ENCODE assay signal across 8 cellular contexts in genomic region chr1:23168079-23168461, GRCh38. TPM values are rescaled to one million over a fixed set of nuclear protein-coding genes. Genes with fewer than 3 reads are reported as not detected.
DNase-seq lines count a peak whose midpoint lies in the region; ATAC-seq and TF ChIP-seq lines count a peak whose summit lies in the region.

No MANE protein-coding gene starts in this region.

- H3K4me3 ChIP-seq in fibroblast of the aortic adventitia (ENCODE audit: low read depth, low read length) = peak overlapping the region; percentile 85

- H3K9me3 Mint-ChIP-seq in IgD-negative memory B cell (no peaks in the 10 kb centered on the region), osteocyte (ENCODE audit: unreplicated experiment) (no peaks in the 10 kb centered on the region)
- no peaks in the 10 kb centered on the region for H3K9me3 Mint-ChIP-seq in activated CD4-positive, alpha-beta memory T cell treated with anti-CD3 and anti-CD28 coated beads, Interleukin-2, amount 10 ng/mL, durations not matched to agents 7 days and 5 days

- CTCF ChIA-PET in activated CD4-positive, alpha-beta memory T cell treated with anti-CD3 and anti-CD28 coated beads, Interleukin-2, amount 10 ng/mL, durations not matched to agents 7 days and 5 days (lab: Charles Lee) = interaction anchor here (1.4 to 4.5 kb wide), 4 partner anchors 17 to 68 kb away, joined by 6 to 25 read pairs (median 13); no protein-coding TSS in a partner anchor

- DNase-seq in GDM1 (lab: John Stamatoyannopoulos, UW) (peak; percentile 19), fibroblast of the aortic adventitia (ENCODE audit: low read depth) (no peak), osteocyte (ENCODE audit: extremely low spot score, unreplicated experiment) (no peak), NCI-H2081 treated with DMSO at 0.1 percent for 48 hours (lab: John Stamatoyannopoulos, UW) (no peak)
- DNase-seq in activated CD4-positive, alpha-beta memory T cell treated with anti-CD3 and anti-CD28 coated beads, Interleukin-2, amount 10 ng/mL, durations not matched to agents 7 days and 5 days = peak; percentile 38

- TF ChIP-seq CTCF in fibroblast of the aortic adventitia (IDR thresholded peaks at IDR 0.05; ENCODE audit: insufficient read depth, low read length) (no peak), osteocyte (IDR thresholded peaks at IDR 0.05) (no peak)

- H3K27ac Mint-ChIP-seq in IgD-negative memory B cell (peak overlapping the region in 2 of 3 donors; percentile 59 to 63), osteocyte (ENCODE audit: unreplicated experiment) (peak overlapping the region; percentile 96)
- peak overlapping the region; percentile 74 for H3K27ac Mint-ChIP-seq in activated CD4-positive, alpha-beta memory T cell treated with anti-CD3 and anti-CD28 coated beads, Interleukin-2, amount 10 ng/mL, durations not matched to agents 7 days and 5 days

- POLR2A ChIA-PET in activated CD4-positive, alpha-beta memory T cell treated with anti-CD3 and anti-CD28 coated beads, Interleukin-2, amount 10 ng/mL, durations not matched to agents 7 days and 5 days (lab: Charles Lee) = interaction anchor here (0.7 to 5.0 kb wide), 11 partner anchors 9 to 73 kb away, joined by 3 to 26 read pairs (median 6); no protein-coding TSS in a partner anchor

- H3K4me3 Mint-ChIP-seq in IgD-negative memory B cell = peak overlapping the region; percentile 86 to 99 (median 92)
- peak overlapping the region; percentile 91 for H3K4me3 Mint-ChIP-seq in activated CD4-positive, alpha-beta memory T cell treated with anti-CD3 and anti-CD28 coated beads, Interleukin-2, amount 10 ng/mL, durations not matched to agents 7 days and 5 days
- peak overlapping the region; percentile 99 for H3K4me3 Mint-ChIP-seq in osteocyte (ENCODE audit: unreplicated experiment)

- no peaks in the 10 kb centered on the region for H3K27me3 Mint-ChIP-seq in IgD-negative memory B cell
- peaks cover 2% of the 10 kb centered on the region for H3K27me3 Mint-ChIP-seq in activated CD4-positive, alpha-beta memory T cell treated with anti-CD3 and anti-CD28 coated beads, Interleukin-2, amount 10 ng/mL, durations not matched to agents 7 days and 5 days
- no peaks in the 10 kb centered on the region for H3K27me3 Mint-ChIP-seq in osteocyte (ENCODE audit: unreplicated experiment)

- peaks cover 14 to 24% (median 14%) of the 10 kb centered on the region in 3 donors for H3K4me1 Mint-ChIP-seq in IgD-negative memory B cell
- H3K4me1 Mint-ChIP-seq in activated CD4-positive, alpha-beta memory T cell treated with anti-CD3 and anti-CD28 coated beads, Interleukin-2, amount 10 ng/mL, durations not matched to agents 7 days and 5 days = peaks cover 28% of the 10 kb centered on the region
- H3K4me1 Mint-ChIP-seq in osteocyte (ENCODE audit: unreplicated experiment) = peaks cover 64% of the 10 kb centered on the region

- no peaks in the 10 kb centered on the region for H3K36me3 Mint-ChIP-seq in IgD-negative memory B cell
- peaks cover 2% of the 10 kb centered on the region for H3K36me3 Mint-ChIP-seq in activated CD4-positive, alpha-beta memory T cell treated with anti-CD3 and anti-CD28 coated beads, Interleukin-2, amount 10 ng/mL, durations not matched to agents 7 days and 5 days (ENCODE audit: low read depth)
- H3K36me3 Mint-ChIP-seq in osteocyte (ENCODE audit: unreplicated experiment) = no peaks in the 10 kb centered on the region

- ATAC-seq in GM21515 (IDR thresholded peaks at IDR 0.05; ENCODE audit: unreplicated experiment) = no peak
- no peak for ATAC-seq in GM18517 (IDR thresholded peaks at IDR 0.05; ENCODE audit: unreplicated experiment)

RNA-seq across cellular contexts. Expression of gene LUZP1, which starts 0.6 kb away (rescaled TPM):
- 13.2 TPM for polyA plus RNA-seq in IgD-negative memory B cell
- 10 to 100 TPM; 19.4 to 21.8 TPM for total RNA-seq in activated CD4-positive, alpha-beta memory T cell treated with anti-CD3 and anti-CD28 coated beads, Interleukin-2, amount 10 ng/mL, durations not matched to agents 7 days and 5 days
- total RNA-seq in fibroblast of the aortic adventitia (ENCODE audit: low replicate concordance) = 26.2 and 107 TPM in 2 replicates
- total RNA-seq in osteocyte = 47.4 and 47.6 TPM in 2 replicates

RNA-seq across cellular contexts. Expression of gene HTR1D, which starts 49.2 kb away (rescaled TPM):
- polyA plus RNA-seq in IgD-negative memory B cell = not detected
- not detected for total RNA-seq in activated CD4-positive, alpha-beta memory T cell treated with anti-CD3 and anti-CD28 coated beads, Interleukin-2, amount 10 ng/mL, durations not matched to agents 7 days and 5 days
- total RNA-seq in fibroblast of the aortic adventitia (ENCODE audit: low replicate concordance) (not detected in 2 replicates), osteocyte (1.2 and 1.6 TPM in 2 replicates)

Comparison
In these comparisons a context has a peak if more than half of its experiments do, and no peak if none do; other contexts are left out.
1. DNase-seq: peak in GDM1 (single experiment) and activated CD4-positive, alpha-beta memory T cell treated with anti-CD3 and anti-CD28 coated beads, Interleukin-2, amount 10 ng/mL, durations not matched to agents 7 days and 5 days (single experiment); none in fibroblast of the aortic adventitia (single experiment), osteocyte (single experiment) and NCI-H2081 treated with DMSO at 0.1 percent for 48 hours (single experiment).
2. Peak in every context shown above with its lines, with median percentiles within 50 percentile points of each other: H3K27ac Mint-ChIP-seq and H3K4me3 Mint-ChIP-seq.